Comparison of ENCODE assay signal across 18 cellular contexts in genomic region chr4:102174800-102175199, GRCh38.
A peak's percentile ranks its signal among the peaks of the same experiment; 100 is the strongest.
DNase-seq lines count a peak whose midpoint lies in the region; ATAC-seq and TF ChIP-seq lines count a peak whose summit lies in the region.
"Had no signal": no experiment of that assay in that cellular context is flagged by ENCODE, and none has a peak within 500 bp of the region (broad histone marks: within the 10 kb centered on the region; RNA-seq: fewer than 3 reads in every experiment).

No MANE protein-coding gene starts in this region.

- no peak for TF ChIP-seq CTCF in thyroid gland (IDR thresholded peaks at IDR 0.05)

- peak; percentile 65 for DNase-seq in HT1080 (ENCODE audit: low read depth)
- DNase-seq in astrocyte of the hippocampus (ENCODE audit: low read depth, low spot score) = peak; percentile 74
- DNase-seq in iris pigment epithelial cell (ENCODE audit: low read depth) = peak; percentile 88
- no peak for DNase-seq in thyroid gland
- no peak for DNase-seq in NCI-H187 treated with DMSO at 0.1 percent for 48 hours (lab: John Stamatoyannopoulos, UW)
- DNase-seq in DMS79 (lab: John Stamatoyannopoulos, UW) = no peak
- DNase-seq: activated B cell treated with CpG ODN at 0.5 μM for 24 hours, anterior cingulate cortex, DND-41, endodermal cell, H7, hypothalamus, lower lobe of right lung, NCI-H526, upper lobe of right lung had no signal

- peak overlapping the region; percentile 3 for H2AFZ ChIP-seq in ACC112 (ENCODE audit: low read length, unreplicated experiment)

- H3K4me1 ChIP-seq in ACC112 (ENCODE audit: control insufficient read depth, insufficient read depth, low read length, unreplicated experiment) (peaks cover 5% of the 10 kb centered on the region), thyroid gland (no peaks in the 10 kb centered on the region)
- H3K4me1 ChIP-seq: lower lobe of right lung, upper lobe of right lung had no signal

- 57 to 78% methylated on average over 1 of the region's 1 CpG for WGBS in thyroid gland, 2 donors

- no peak for TF ChIP-seq POLR2A in thyroid gland (IDR thresholded peaks at IDR 0.05)

- no peaks in the 10 kb centered on the region for H3K79me2 ChIP-seq in ACC112 (ENCODE audit: control insufficient read depth, insufficient read depth, low read length, unreplicated experiment)

- H3K4me3 ChIP-seq in ACC112 (ENCODE audit: low read depth, low read length) = no peak overlapping the region
- H3K4me3 ChIP-seq in thyroid gland (replicated peaks in 1 of 3) = no peak overlapping the region
- H3K4me3 ChIP-seq: lower lobe of right lung, SK-N-MC, upper lobe of right lung had no signal

- ATAC-seq in HG03135 (IDR thresholded peaks at IDR 0.05; ENCODE audit: unreplicated experiment) = no peak
- ATAC-seq: lower lobe of right lung, upper lobe of right lung had no signal

- intact Hi-C loops in thyroid gland (cut with DNase I) = no loop called here

- H3K36me3 ChIP-seq in ACC112 (ENCODE audit: insufficient read depth, low read length) = no peaks in the 10 kb centered on the region
- H3K36me3 ChIP-seq in thyroid gland = no peaks in the 10 kb centered on the region
- H3K36me3 ChIP-seq: lower lobe of right lung, upper lobe of right lung had no signal

- peak overlapping the region; percentile 66 for H3K27ac ChIP-seq in ACC112 (ENCODE audit: low read depth, low read length)
- no peak overlapping the region for H3K27ac ChIP-seq in thyroid gland
- H3K27ac ChIP-seq: lower lobe of right lung, SK-N-MC, upper lobe of right lung had no signal

- H3K27me3 ChIP-seq in ACC112 (ENCODE audit: insufficient read depth, low read length) = no peaks in the 10 kb centered on the region
- H3K27me3 ChIP-seq in thyroid gland = no peaks in the 10 kb centered on the region
- H3K27me3 ChIP-seq: upper lobe of right lung had no signal

- no peaks in the 10 kb centered on the region for H3K9me3 ChIP-seq in thyroid gland
- H3K9me3 ChIP-seq: lower lobe of right lung, upper lobe of right lung had no signal

Comparison
In these comparisons a context has a peak if more than half of its experiments do, and no peak if none do; other contexts are left out.
1. DNase-seq: peak in HT1080 (single experiment), astrocyte of the hippocampus (single experiment) and iris pigment epithelial cell (single experiment); none in thyroid gland (0 of 2), NCI-H187 treated with DMSO at 0.1 percent for 48 hours (single experiment) and DMS79 (single experiment).